Comparison of ENCODE assay signal across 9 cellular contexts in the genomic region with DNA sequence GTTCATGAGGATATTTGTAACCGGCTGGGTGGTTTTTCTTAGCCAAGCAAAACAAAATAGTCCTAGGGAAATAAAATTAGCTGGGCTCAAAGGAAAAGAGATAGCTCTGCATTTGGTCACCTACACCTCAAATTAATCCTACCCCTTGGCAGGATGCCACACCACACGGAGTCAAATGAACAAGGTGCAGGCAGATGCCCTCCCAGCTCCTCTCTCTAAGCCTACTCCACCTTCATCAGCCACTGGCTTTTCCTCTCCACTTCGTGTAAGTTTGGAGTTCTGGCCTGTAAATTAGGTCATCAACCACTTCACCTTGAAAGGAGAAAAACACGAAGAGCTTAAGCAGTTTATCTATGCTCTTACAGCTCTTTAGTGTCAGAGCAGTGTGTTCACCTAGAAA. TPM values are rescaled to one million over a fixed set of nuclear protein-coding genes. Genes with fewer than 3 reads are reported as not detected.
DNase-seq lines count a peak whose midpoint lies in the region; ATAC-seq, FAIRE-seq and TF ChIP-seq lines count a peak whose summit lies in the region.
"Had no signal": no experiment of that assay in that cellular context is flagged by ENCODE, and none has a peak within 500 bp of the region (broad histone marks: within the 10 kb centered on the region; RNA-seq: fewer than 3 reads in every experiment).

No MANE protein-coding gene starts in this region.

- TF ChIP-seq CTCF in Caco-2 (IDR thresholded peaks at IDR 0.05; ENCODE audit: insufficient read depth in 1 of 2, low read depth in 1 of 2, low read length in 1 of 2, severe bottlenecking in 1 of 2, unreplicated experiment in 1 of 2) (no peak), HEK293 (tag by site-specific recombination; IDR thresholded peaks at IDR 0.05) (no peak), astrocyte (IDR thresholded peaks at IDR 0.05; ENCODE audit: insufficient read depth, low read depth, low read length) (no peak), D721Med (IDR thresholded peaks at IDR 0.05; ENCODE audit: insufficient read depth, missing control alignments) (no peak)

- H3K36me3 ChIP-seq in Caco-2 (ENCODE audit: control insufficient read depth, insufficient read depth, low read length) (no peaks in the 10 kb centered on the region), HEK293 (ENCODE audit: control insufficient read depth in 2 of 2, insufficient read depth in 1 of 2, low read length in 2 of 2) (peaks cover 0 to 16% of the 10 kb centered on the region in 2 experiments; a peak in 1 of 3 replicates), astrocyte (ENCODE audit: insufficient read depth, low read length) (no peaks in the 10 kb centered on the region)
- H3K36me3 ChIP-seq in naive thymus-derived CD4-positive, alpha-beta T cell (ENCODE audit: control insufficient read depth in 2 of 3, insufficient read depth in 3 of 3, low read length in 3 of 3), result no peaks in the 10 kb centered on the region

- no peak overlapping the region for H2AFZ ChIP-seq in astrocyte (ENCODE audit: low read depth, low read length)

- no peak for DNase-seq in Caco-2
- DNase-seq in astrocyte (ENCODE audit: low read depth), result no peak
- no peak for DNase-seq in naive thymus-derived CD4-positive, alpha-beta T cell
- no peak for DNase-seq in D721Med (ENCODE audit: insufficient read length, low spot score)
- no peak for DNase-seq in stimulated activated CD4-positive, alpha-beta T cell treated with anti-CD3 and anti-CD28 coated beads, Interleukin-12 subunit alpha, Interleukin-12 subunit beta, amount 100 ng/mL, for 4 hours
- no peak for DNase-seq in SIG-M5 (lab: John Stamatoyannopoulos, UW)
- DNase-seq: KG1 had no signal

- no TSS peak for BruUV-seq in Caco-2 (replicated peaks; lab: Mats Ljungman, UMichigan)

- intact Hi-C loops in Caco-2 (cut with micrococcal nuclease; ENCODE audit: unreplicated experiment), result no loop called here
- intact Hi-C loops in naive thymus-derived CD4-positive, alpha-beta T cell (cut with micrococcal nuclease), result no loop called here

- FAIRE-seq in astrocyte (lab: Jason Lieb, UNC), result no peak
- no peak for FAIRE-seq in D721Med (lab: Jason Lieb, UNC)

- no peaks in the 10 kb centered on the region for H3K9me3 ChIP-seq in Caco-2
- H3K9me3 ChIP-seq in HEK293 (ENCODE audit: control insufficient read depth, insufficient read depth, low read depth, low read length), result no peaks in the 10 kb centered on the region
- H3K9me3 ChIP-seq in astrocyte (ENCODE audit: insufficient read depth, low read depth, low read length), result no peaks in the 10 kb centered on the region
- no peaks in the 10 kb centered on the region for H3K9me3 ChIP-seq in naive thymus-derived CD4-positive, alpha-beta T cell (ENCODE audit: control insufficient read depth in 2 of 3, low read length in 3 of 3)

- CTCF ChIA-PET in Caco-2 (lab: Charles Lee) (no interaction called here), HEK293 (lab: Yijun Ruan, JAX) (interaction anchor here (0.6 kb wide), 1 partner anchor 297 kb away, joined by 3 read pairs; no protein-coding TSS in a partner anchor)
- CTCF ChIA-PET in naive thymus-derived CD4-positive, alpha-beta T cell (lab: Charles Lee), result no interaction called here

- no peaks in the 10 kb centered on the region for H3K36me3 Mint-ChIP-seq in Caco-2 (ENCODE audit: insufficient read depth, unreplicated experiment)
- H3K36me3 Mint-ChIP-seq in astrocyte (ENCODE audit: low read depth, unreplicated experiment), result no peaks in the 10 kb centered on the region
- H3K36me3 Mint-ChIP-seq in naive thymus-derived CD4-positive, alpha-beta T cell, result peaks cover 0 to 4% (median 0%) of the 10 kb centered on the region in 5 donors

- H3K27me3 ChIP-seq in Caco-2 (replicated peaks; ENCODE audit: control insufficient read depth, insufficient read depth, low read length) (no peaks in the 10 kb centered on the region), astrocyte (ENCODE audit: insufficient read depth, low read length) (no peaks in the 10 kb centered on the region)
- H3K27me3 ChIP-seq in naive thymus-derived CD4-positive, alpha-beta T cell (ENCODE audit: control insufficient read depth in 2 of 2, insufficient read depth in 2 of 2, low read length in 2 of 2), result peaks cover 0 to 10% of the 10 kb centered on the region in 2 donors

- H3K27ac Mint-ChIP-seq in Caco-2 (ENCODE audit: unreplicated experiment) (no peak overlapping the region), astrocyte (ENCODE audit: unreplicated experiment) (no peak overlapping the region)
- no peak overlapping the region for H3K27ac Mint-ChIP-seq in naive thymus-derived CD4-positive, alpha-beta T cell

- H3K4me1 ChIP-seq in Caco-2 (no peaks in the 10 kb centered on the region), HEK293 (ENCODE audit: control insufficient read depth, insufficient read depth, low read length) (peaks cover 4% of the 10 kb centered on the region), astrocyte (ENCODE audit: insufficient read depth, low read length) (peaks cover 5% of the 10 kb centered on the region)
- no peaks in the 10 kb centered on the region for H3K4me1 ChIP-seq in naive thymus-derived CD4-positive, alpha-beta T cell (ENCODE audit: control insufficient read depth in 2 of 2, insufficient read depth in 2 of 2, low read length in 2 of 2)

- peaks cover 6% of the 10 kb centered on the region for H3K4me1 Mint-ChIP-seq in Caco-2 (ENCODE audit: low read depth, unreplicated experiment)
- peaks cover 2% of the 10 kb centered on the region for H3K4me1 Mint-ChIP-seq in astrocyte (ENCODE audit: low read depth, unreplicated experiment)
- peaks cover 14 to 19% (median 16%) of the 10 kb centered on the region in 7 donors for H3K4me1 Mint-ChIP-seq in naive thymus-derived CD4-positive, alpha-beta T cell

- H3K27ac ChIP-seq in HEK293 (ENCODE audit: extremely low read depth, low read depth, low read length), result no peak overlapping the region
- no peak overlapping the region for H3K27ac ChIP-seq in astrocyte (ENCODE audit: low read depth, low read length)
- H3K27ac ChIP-seq in naive thymus-derived CD4-positive, alpha-beta T cell (ENCODE audit: low read depth, low read length), result no peak overlapping the region

- no peaks in the 10 kb centered on the region for H3K79me2 ChIP-seq in astrocyte (ENCODE audit: insufficient read depth, low read length)

- H3K27me3 Mint-ChIP-seq in Caco-2 (ENCODE audit: insufficient read depth, unreplicated experiment) (peaks cover 3% of the 10 kb centered on the region), astrocyte (ENCODE audit: low read depth, unreplicated experiment) (peaks cover 41% of the 10 kb centered on the region)
- H3K27me3 Mint-ChIP-seq in naive thymus-derived CD4-positive, alpha-beta T cell, result peaks cover 55 to 68% (median 61%) of the 10 kb centered on the region in 5 donors

- no peak for ATAC-seq in naive thymus-derived CD4-positive, alpha-beta T cell
- ATAC-seq in GM21786 (IDR thresholded peaks at IDR 0.05; ENCODE audit: unreplicated experiment), result no peak

- H3K4me3 Mint-ChIP-seq in Caco-2 (ENCODE audit: unreplicated experiment), result peak overlapping the region; percentile 83
- peak overlapping the region; percentile 79 for H3K4me3 Mint-ChIP-seq in astrocyte (ENCODE audit: unreplicated experiment)
- peak overlapping the region in 6 of 10 donors; percentile 37 to 82 (median 79) for H3K4me3 Mint-ChIP-seq in naive thymus-derived CD4-positive, alpha-beta T cell

- H3K9me3 Mint-ChIP-seq in Caco-2 (ENCODE audit: unreplicated experiment) (no peaks in the 10 kb centered on the region), astrocyte (ENCODE audit: unreplicated experiment) (no peaks in the 10 kb centered on the region)
- H3K9me3 Mint-ChIP-seq in naive thymus-derived CD4-positive, alpha-beta T cell, result no peaks in the 10 kb centered on the region

- H3K9ac ChIP-seq in astrocyte (ENCODE audit: low read length), result no peak overlapping the region

- H3K4me3 ChIP-seq in Caco-2 (ENCODE audit: low read depth, low read length), result no peak overlapping the region
- H3K4me3 ChIP-seq in HEK293 (ENCODE audit: low read depth, low read length), result no peak overlapping the region
- H3K4me3 ChIP-seq in astrocyte (ENCODE audit: insufficient read depth, low read depth, low read length), result no peak overlapping the region
- H3K4me3 ChIP-seq in naive thymus-derived CD4-positive, alpha-beta T cell (ENCODE audit: low read length), result no peak overlapping the region

- no peak overlapping the region for H3K4me2 ChIP-seq in astrocyte (ENCODE audit: low read length)

- POLR2A ChIA-PET in Caco-2 (lab: Charles Lee) (no interaction called here), HEK293 (lab: Yijun Ruan, JAX) (no interaction called here)
- POLR2A ChIA-PET in naive thymus-derived CD4-positive, alpha-beta T cell (lab: Charles Lee), result no interaction called here

- H4K20me1 ChIP-seq in astrocyte (ENCODE audit: insufficient read depth, low read length), result no peaks in the 10 kb centered on the region

TF ChIP-seq in HEK293, 187 proteins besides CTCF, POLR2A, EP300 and RAD21:
- TF ChIP-seq ZNF561 (tag by site-specific recombination; IDR thresholded peaks at IDR 0.05; ENCODE audit: borderline replicate concordance), result no peak
- peak; percentile 66 for TF ChIP-seq GLIS1 (tag by site-specific recombination; IDR thresholded peaks at IDR 0.05)
TF ChIP-seq in HEK293: peak in this region for 1.

RNA-seq across cellular contexts. Expression of a gene that starts 1.4 kb away (rescaled TPM):
- 4.0 and 4.7 TPM in 2 replicates for total RNA-seq in Caco-2 (2022)
- 0.14 and 1.5 TPM in 2 replicates for total RNA-seq in astrocyte
- 1 to 10 TPM in 1 of 5 experiments, not detected in 4; 1.2 TPM for total RNA-seq in naive thymus-derived CD4-positive, alpha-beta T cell
- not detected for polyA plus RNA-seq in naive thymus-derived CD4-positive, alpha-beta T cell
